ENCODE assay signal across 23 cellular contexts in the genomic region with DNA sequence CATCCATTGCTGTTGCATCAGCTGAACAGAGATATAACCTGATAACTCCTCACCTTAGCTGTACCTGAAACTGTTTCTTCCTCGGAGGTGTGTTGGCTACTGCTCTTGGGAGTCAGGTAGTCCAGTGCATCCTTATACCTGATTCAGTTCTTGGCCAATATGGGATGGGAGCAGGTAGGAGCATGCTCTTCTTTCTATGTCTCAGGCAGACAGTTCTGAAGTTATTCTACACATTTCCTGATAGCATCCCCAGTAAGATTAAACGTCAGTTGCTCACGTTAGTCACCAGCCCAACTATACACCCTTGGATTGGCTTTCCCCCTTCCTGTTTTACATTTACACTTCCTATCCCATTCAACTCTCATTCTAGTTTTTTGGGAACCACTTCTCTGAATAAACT.
"Had no signal": no experiment of that assay in that cellular context is flagged by ENCODE, and none has a peak within 500 bp of the region (broad histone marks: within the 10 kb centered on the region; RNA-seq: fewer than 3 reads in every experiment).

No MANE protein-coding gene starts in this region.

- H3K27ac ChIP-seq: adrenal gland, brain microvascular endothelial cell, KMS-11, SJCRH30, SK-N-MC, VCaP had no signal

- DNase-seq: activated CD4-positive, alpha-beta T cell treated with anti-CD3 and anti-CD28 coated beads for 1 hour; activated CD4-positive, alpha-beta T cell treated with anti-CD3 and anti-CD28 coated beads for 48 hours; activated CD4-positive, alpha-beta T cell treated with anti-CD3 and anti-CD28 coated beads, Interleukin-2, amount 50 U/mL, for 4 hours; activated CD4-positive, CD25-positive, alpha-beta regulatory T cell; activated CD8-positive, alpha-beta T cell treated with anti-CD3 and anti-CD28 coated beads for 36 hours; activated gamma-delta T cell treated with Interleukin-2 at 50 U/mL for 16 hours; activated naive CD4-positive, alpha-beta T cell treated with anti-CD3 and anti-CD28 coated beads for 36 hours; activated T-cell treated with anti-CD3 and anti-CD28 coated beads, Interleukin-2, amount 50 U/mL, for 1 hour; activated T-cell treated with anti-CD3 and anti-CD28 coated beads, Interleukin-2, amount 50 U/mL, for 72 hours; adrenal gland; anterior cingulate cortex; brain microvascular endothelial cell; NCI-H1105; NCI-H1417 treated with DMSO at 0.1 percent for 48 hours; NCI-H1694 treated with DMSO at 0.1 percent for 48 hours; NCI-H2029; NCI-H345; NCI-H524 treated with DMSO at 0.1 percent for 48 hours; SHP77; SJCRH30 had no signal

- H3K4me1 ChIP-seq: adrenal gland had no signal

- H3K4me3 ChIP-seq: adrenal gland, SJCRH30, SK-N-MC had no signal

- H3K27me3 ChIP-seq: adrenal gland, brain microvascular endothelial cell, SJCRH30 had no signal

- H3K9me3 ChIP-seq: adrenal gland, SJCRH30 had no signal

- H3K4me2 ChIP-seq: KMS-11 had no signal

- H3K36me3 ChIP-seq: adrenal gland, brain microvascular endothelial cell, SJCRH30 had no signal

- H3K9ac ChIP-seq: KMS-11 had no signal
